In the genomic region with DNA sequence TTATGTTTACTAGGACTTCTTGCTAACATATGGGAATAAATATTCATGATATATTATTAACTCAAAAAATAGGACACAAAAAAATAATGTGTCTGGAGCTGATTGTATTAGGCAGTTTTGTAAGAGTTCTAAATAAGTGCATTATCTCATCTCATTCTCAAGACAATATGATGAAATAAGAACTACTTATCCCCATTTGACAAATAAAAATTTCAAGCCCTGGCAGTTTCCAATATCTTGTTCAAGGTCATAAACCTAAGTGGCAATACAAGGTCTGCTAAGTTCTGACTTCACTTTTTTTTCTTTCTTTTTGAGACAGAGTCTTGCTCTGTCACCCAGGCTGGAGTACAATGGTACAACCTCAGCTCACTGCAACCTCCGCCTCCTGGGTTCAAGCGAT, we compare ENCODE assay signal across 20 cellular contexts. TPM values are rescaled to one million over a fixed set of nuclear protein-coding genes. Genes with fewer than 3 reads are reported as not detected.
DNase-seq lines count a peak whose midpoint lies in the region; ATAC-seq and TF ChIP-seq lines count a peak whose summit lies in the region.
"Had no signal": no experiment of that assay in that cellular context is flagged by ENCODE, and none has a peak within 500 bp of the region (broad histone marks: within the 10 kb centered on the region; RNA-seq: fewer than 3 reads in every experiment).

No MANE protein-coding gene starts in this region.

- no peaks in the 10 kb centered on the region for H3K9me3 Mint-ChIP-seq in activated T-cell treated with anti-CD3 and anti-CD28 coated beads, Interleukin-2, amount 50 U/mL, for 24 hours
- no peaks in the 10 kb centered on the region for H3K9me3 Mint-ChIP-seq in activated T-cell treated with anti-CD3 and anti-CD28 coated beads, Interleukin-2, amount 50 U/mL, for 4 hours
- H3K9me3 Mint-ChIP-seq in mesothelial cell of epicardium = no peaks in the 10 kb centered on the region
- H3K9me3 Mint-ChIP-seq: CD14-positive monocyte had no signal

- peaks cover 0 to 15% of the 10 kb centered on the region in 2 donors for H3K4me1 ChIP-seq in adrenal gland (replicated peaks in 1 of 2)
- no peaks in the 10 kb centered on the region for H3K4me1 ChIP-seq in suprapubic skin
- no peaks in the 10 kb centered on the region for H3K4me1 ChIP-seq in OCI-LY7 (ENCODE audit: insufficient read depth, low read length, poor library complexity, severe bottlenecking)

- no peaks in the 10 kb centered on the region for H3K27me3 Mint-ChIP-seq in activated T-cell treated with anti-CD3 and anti-CD28 coated beads, Interleukin-2, amount 50 U/mL, for 24 hours
- H3K27me3 Mint-ChIP-seq in activated T-cell treated with anti-CD3 and anti-CD28 coated beads, Interleukin-2, amount 50 U/mL, for 4 hours (ENCODE audit: low read depth) = no peaks in the 10 kb centered on the region
- H3K27me3 Mint-ChIP-seq in mesothelial cell of epicardium (ENCODE audit: low read depth) = no peaks in the 10 kb centered on the region

- H3K4me1 Mint-ChIP-seq in activated T-cell treated with anti-CD3 and anti-CD28 coated beads, Interleukin-2, amount 50 U/mL, for 24 hours (ENCODE audit: low read depth) = peaks cover 6% of the 10 kb centered on the region
- H3K4me1 Mint-ChIP-seq in activated T-cell treated with anti-CD3 and anti-CD28 coated beads, Interleukin-2, amount 50 U/mL, for 4 hours (ENCODE audit: low read depth) = peaks cover 2% of the 10 kb centered on the region
- H3K4me1 Mint-ChIP-seq in mesothelial cell of epicardium = no peaks in the 10 kb centered on the region
- H3K4me1 Mint-ChIP-seq: CD14-positive monocyte had no signal

- no peak for TF ChIP-seq CTCF in adrenal gland (IDR thresholded peaks at IDR 0.05)
- no peak for TF ChIP-seq CTCF in fibroblast of pulmonary artery (IDR thresholded peaks at IDR 0.05; ENCODE audit: low read length, missing control alignments)
- TF ChIP-seq CTCF in suprapubic skin (IDR thresholded peaks at IDR 0.05) = no peak
- no peak for TF ChIP-seq CTCF in OCI-LY7 (conservative IDR thresholded peaks at IDR 0.05; ENCODE audit: low read length)
- no peak for TF ChIP-seq CTCF in mesothelial cell of epicardium (IDR thresholded peaks at IDR 0.05; ENCODE audit: unreplicated experiment)

- H3K9me3 ChIP-seq in adrenal gland (replicated peaks in 1 of 3) (no peaks in the 10 kb centered on the region), suprapubic skin (no peaks in the 10 kb centered on the region), OCI-LY7 (ENCODE audit: low read length) (no peaks in the 10 kb centered on the region)

- H3K36me3 ChIP-seq in adrenal gland (replicated peaks in 1 of 2) (peaks cover 0 to 64% of the 10 kb centered on the region in 2 donors), suprapubic skin (peaks cover 64% of the 10 kb centered on the region), OCI-LY7 (ENCODE audit: insufficient read depth, low read length) (peaks cover 89% of the 10 kb centered on the region)

- no peaks in the 10 kb centered on the region; the same call in 1 of the 2 replicates for H4K20me1 ChIP-seq in OCI-LY7 (ENCODE audit: insufficient read depth, low read length)

- H3K27ac Mint-ChIP-seq in activated T-cell treated with anti-CD3 and anti-CD28 coated beads, Interleukin-2, amount 50 U/mL, for 24 hours = peak overlapping the region; percentile 68
- H3K27ac Mint-ChIP-seq in mesothelial cell of epicardium = no peak overlapping the region

- no peak for ATAC-seq in activated T-cell treated with anti-CD3 and anti-CD28 coated beads, Interleukin-2, amount 50 U/mL, for 4 hours
- no peak for ATAC-seq in GM18907 (IDR thresholded peaks at IDR 0.05; ENCODE audit: unreplicated experiment)

- no peak overlapping the region for H2AFZ ChIP-seq in OCI-LY7 (ENCODE audit: low read length)
- H2AFZ ChIP-seq: PC-9 had no signal

- H3K27me3 ChIP-seq in adrenal gland (no peaks in the 10 kb centered on the region), suprapubic skin (no peaks in the 10 kb centered on the region)

- CTCF ChIA-PET in OCI-LY7 (lab: Charles Lee; ENCODE audit: unreplicated experiment) = no interaction called here

- intact Hi-C loops in adrenal gland (cut with DNase I) (no loop called here), OCI-LY7 (cut with micrococcal nuclease; ENCODE audit: unreplicated experiment) (no loop called here)

- POLR2A ChIA-PET in OCI-LY7 (lab: Charles Lee) = interaction anchor here (0.7 kb wide), 1 partner anchor 304 kb away, joined by 3 read pairs; no protein-coding TSS in a partner anchor

- TF ChIP-seq POLR2A in adrenal gland (IDR thresholded peaks at IDR 0.05) = peak in 1 of 2 donors; percentile 19
- no peak for TF ChIP-seq POLR2A in suprapubic skin (IDR thresholded peaks at IDR 0.05)

- H3K27ac ChIP-seq in adrenal gland (peak overlapping the region in 3 of 5 donors; percentile 55 to 84 (median 74)), suprapubic skin (peak overlapping the region; percentile 12), OCI-LY7 (ENCODE audit: low read depth, low read length, poor library complexity, severe bottlenecking) (no peak overlapping the region)
- H3K27ac ChIP-seq: 22Rv1, HL-60, KMS-11, PC-9 had no signal

- DNase-seq in activated T-cell treated with anti-CD3 and anti-CD28 coated beads, Interleukin-2, amount 50 U/mL, for 24 hours = no peak
- DNase-seq in activated T-cell treated with anti-CD3 and anti-CD28 coated beads, Interleukin-2, amount 50 U/mL, for 4 hours = no peak
- DNase-seq in adrenal gland = no peak
- peak; percentile 21 for DNase-seq in fibroblast of pulmonary artery (ENCODE audit: low read depth)
- no peak for DNase-seq in suprapubic skin (ENCODE audit: low spot score in 2 of 2)
- no peak for DNase-seq in OCI-LY7 (ENCODE audit: low spot score)
- no peak for DNase-seq in mesothelial cell of epicardium (ENCODE audit: low spot score in 2 of 2, unreplicated experiment in 2 of 2)
- DNase-seq: DMS 273 treated with DMSO at 0.1 percent for 48 hours, DND-41, H7, NCI-H1417, NCI-H187 treated with DMSO at 0.1 percent for 48 hours, NCI-H226, NCI-H524 treated with DMSO at 0.1 percent for 48 hours, PC-9 had no signal

- H3K4me3 ChIP-seq in adrenal gland (no peak overlapping the region), fibroblast of pulmonary artery (replicated peaks; ENCODE audit: low read depth, low read length) (no peak overlapping the region), suprapubic skin (no peak overlapping the region), OCI-LY7 (ENCODE audit: low read depth, low read length, poor library complexity, severe bottlenecking) (no peak overlapping the region)
- H3K4me3 ChIP-seq: PC-9 had no signal

- H3K4me2 ChIP-seq in OCI-LY7 (ENCODE audit: low read length) = no peak overlapping the region
- H3K4me2 ChIP-seq: KMS-11, PC-9 had no signal

- peaks cover 26% of the 10 kb centered on the region for H3K79me2 ChIP-seq in OCI-LY7 (ENCODE audit: insufficient read depth, low read depth, low read length)

- BruUV-seq in OCI-LY7 (replicated peaks; lab: Mats Ljungman, UMichigan) = no TSS peak

- no peak for TF ChIP-seq EP300 in suprapubic skin (IDR thresholded peaks at IDR 0.05)

- peaks cover 91% of the 10 kb centered on the region for H3K36me3 Mint-ChIP-seq in activated T-cell treated with anti-CD3 and anti-CD28 coated beads, Interleukin-2, amount 50 U/mL, for 24 hours (ENCODE audit: low read depth)
- H3K36me3 Mint-ChIP-seq in activated T-cell treated with anti-CD3 and anti-CD28 coated beads, Interleukin-2, amount 50 U/mL, for 4 hours (ENCODE audit: insufficient read depth) = peaks cover 29% of the 10 kb centered on the region
- peaks cover 24% of the 10 kb centered on the region for H3K36me3 Mint-ChIP-seq in mesothelial cell of epicardium

- H3K4me3 Mint-ChIP-seq in activated T-cell treated with anti-CD3 and anti-CD28 coated beads, Interleukin-2, amount 50 U/mL, for 24 hours = no peak overlapping the region
- H3K4me3 Mint-ChIP-seq in activated T-cell treated with anti-CD3 and anti-CD28 coated beads, Interleukin-2, amount 50 U/mL, for 4 hours = no peak overlapping the region
- H3K4me3 Mint-ChIP-seq in mesothelial cell of epicardium = no peak overlapping the region
- H3K4me3 Mint-ChIP-seq: CD14-positive monocyte had no signal

- no peaks in the 10 kb centered on the region for H3K9me2 ChIP-seq in OCI-LY7 (ENCODE audit: insufficient read depth, low read length)

- WGBS in adrenal gland, 4 donors = 94 to 98% (median 97%) methylated on average over 2 of the region's 2 CpGs
- WGBS in suprapubic skin = 100% methylated on average over 2 of the region's 2 CpGs

RNA-seq across cellular contexts. Expression of gene RPN1, which starts 18.3 kb away (rescaled TPM):
- 100 to 1,000 TPM; 189 to 209 (median 195) TPM for total RNA-seq in activated T-cell treated with anti-CD3 and anti-CD28 coated beads, Interleukin-2, amount 50 U/mL, for 4 hours
- total RNA-seq in adrenal gland (100 to 1,000 TPM; 136 to 299 (median 227) TPM), suprapubic skin (100 to 1,000 TPM in 3 of 4 donors, 10 to 100 TPM in 1; 91.5 to 150 (median 148) TPM), OCI-LY7 (2022) (115 and 123 TPM in 2 replicates), mesothelial cell of epicardium (146 to 149 TPM (median 148 TPM) in 3 replicates)
- 100 to 1,000 TPM in 1 of 3 donors, 10 to 100 TPM in 2; 35.9 to 280 (median 92.1) TPM for polyA plus RNA-seq in adrenal gland
- 148 and 149 TPM in 2 replicates for total RNA-seq in OCI-LY7 (2014; rRNA removed; shearing (Covaris generic))
